25 cellular contexts compared by ENCODE assay signal in genomic region chr1:93528416-93528815, GRCh38.
A peak's percentile ranks its signal among the peaks of the same experiment; 100 is the strongest.
DNase-seq lines count a peak whose midpoint lies in the region; ATAC-seq and TF ChIP-seq lines count a peak whose summit lies in the region.
"Had no signal": no experiment of that assay in that cellular context is flagged by ENCODE, and none has a peak within 500 bp of the region (broad histone marks: within the 10 kb centered on the region; RNA-seq: fewer than 3 reads in every experiment).

No MANE protein-coding gene starts in this region.

- in situ Hi-C loops in GM13976 (cut with MboI; ENCODE audit: low sequenced_read_pairs, unreplicated experiment) = no loop called here

- TF ChIP-seq CTCF in left ventricle myocardium inferior (IDR thresholded peaks at IDR 0.05; ENCODE audit: borderline replicate concordance) (no peak), heart right ventricle (IDR thresholded peaks at IDR 0.05) (no peak), OCI-LY7 (conservative IDR thresholded peaks at IDR 0.05; ENCODE audit: low read length) (no peak), VCaP (conservative IDR thresholded peaks at IDR 0.05) (no peak), Peyer's patch (IDR thresholded peaks at IDR 0.05) (no peak), GM13976 (IDR thresholded peaks at IDR 0.05; ENCODE audit: borderline replicate concordance, control extremely low read depth, extremely low read depth, insufficient read depth, missing control alignments) (no peak)

- intact Hi-C loops in left ventricle myocardium inferior (cut with micrococcal nuclease) (no loop called here), heart right ventricle (cut with DNase I) (no loop called here), OCI-LY7 (cut with micrococcal nuclease; ENCODE audit: unreplicated experiment) (no loop called here)

- H3K4me2 ChIP-seq in OCI-LY7 (ENCODE audit: low read length) = no peak overlapping the region

- peak overlapping the region; percentile 60 for H2AFZ ChIP-seq in OCI-LY7 (ENCODE audit: low read length)

- H3K27me3 ChIP-seq in left ventricle myocardium inferior (ENCODE audit: low read depth) (no peaks in the 10 kb centered on the region), heart right ventricle (no peaks in the 10 kb centered on the region), Peyer's patch (no peaks in the 10 kb centered on the region)
- H3K27me3 ChIP-seq: upper lobe of left lung had no signal

- H3K4me1 ChIP-seq in left ventricle myocardium inferior (no peaks in the 10 kb centered on the region), heart right ventricle (peaks cover 0 to 7% (median 0%) of the 10 kb centered on the region in 9 donors), OCI-LY7 (ENCODE audit: insufficient read depth, low read length, poor library complexity, severe bottlenecking) (no peaks in the 10 kb centered on the region), Peyer's patch (no peaks in the 10 kb centered on the region)
- H3K4me1 ChIP-seq: upper lobe of left lung had no signal

- WGBS in heart right ventricle, 2 donors = 85 to 88% methylated on average over 1 of the region's 1 CpG

- H3K4me3 ChIP-seq in left ventricle myocardium inferior (no peak overlapping the region), heart right ventricle (no peak overlapping the region), OCI-LY7 (ENCODE audit: low read depth, low read length, poor library complexity, severe bottlenecking) (no peak overlapping the region), Peyer's patch (no peak overlapping the region)
- H3K4me3 ChIP-seq: coronary artery, skin epidermis, upper lobe of left lung had no signal

- no peaks in the 10 kb centered on the region for H3K9me2 ChIP-seq in OCI-LY7 (ENCODE audit: insufficient read depth, low read length)

- no peak for DNase-seq in left ventricle myocardium inferior
- no peak for DNase-seq in heart right ventricle
- DNase-seq in OCI-LY7 (ENCODE audit: low spot score) = peak; percentile 20
- no peak for DNase-seq in effector CD8-positive, alpha-beta T cell (lab: John Stamatoyannopoulos, UW)
- no peak for DNase-seq in Peyer's patch
- no peak for DNase-seq in GM13976 (ENCODE audit: low spot score)
- DNase-seq: activated CD4-positive, alpha-beta T cell treated with anti-CD3 and anti-CD28 coated beads, Interleukin-2, amount 50 U/mL, for 4 hours; activated CD8-positive, alpha-beta memory T cell treated with anti-CD3 and anti-CD28 coated beads, Interleukin-2, amount 10 ng/mL, durations not matched to agents 7 days and 5 days; activated naive CD4-positive, alpha-beta T cell treated with Interleukin-2 at 50 U/mL for 16 hours; activated T-cell treated with anti-CD3 and anti-CD28 coated beads, Interleukin-2, amount 50 U/mL, for 48 hours; effector memory CD8-positive, alpha-beta T cell; mesendoderm; NCI-H1436 treated with DMSO at 0.1 percent for 48 hours; NCI-H2107; NCI-H345; NCI-H69; SW 1271; T1000; upper lobe of left lung had no signal

- BruUV-seq in OCI-LY7 (replicated peaks; lab: Mats Ljungman, UMichigan) = no TSS peak

- no peaks in the 10 kb centered on the region for H4K20me1 ChIP-seq in OCI-LY7 (ENCODE audit: insufficient read depth, low read length)

- H3K36me3 ChIP-seq in left ventricle myocardium inferior (peaks cover 30% of the 10 kb centered on the region), heart right ventricle (peaks cover 0 to 47% (median 0%) of the 10 kb centered on the region in 9 donors), OCI-LY7 (ENCODE audit: insufficient read depth, low read length) (no peaks in the 10 kb centered on the region), Peyer's patch (no peaks in the 10 kb centered on the region)

- POLR2A ChIA-PET in OCI-LY7 (lab: Charles Lee) = no interaction called here

- no peak for TF ChIP-seq POLR2A in Peyer's patch (IDR thresholded peaks at IDR 0.05)

- no peak for ATAC-seq in heart right ventricle
- no peak for ATAC-seq in GM19395 (IDR thresholded peaks at IDR 0.05; ENCODE audit: unreplicated experiment)
- ATAC-seq: activated CD8-positive, alpha-beta memory T cell treated with anti-CD3 and anti-CD28 coated beads, Interleukin-2, amount 10 ng/mL, durations not matched to agents 7 days and 5 days; effector memory CD8-positive, alpha-beta T cell; left lobe of liver; stimulated activated memory B cell treated with anti-CD40 and anti-IgM and Interleukin-4, amounts not matched to agents 10 μg/mL and 1 μg/mL and 100 μg/mL, for 72 hours had no signal

- no peaks in the 10 kb centered on the region for H3K9me3 ChIP-seq in left ventricle myocardium inferior (replicated peaks)
- no peaks in the 10 kb centered on the region for H3K9me3 ChIP-seq in heart right ventricle
- no peaks in the 10 kb centered on the region for H3K9me3 ChIP-seq in OCI-LY7 (ENCODE audit: low read length)
- H3K9me3 ChIP-seq in Peyer's patch = no peaks in the 10 kb centered on the region
- H3K9me3 ChIP-seq: upper lobe of left lung had no signal

- H3K27ac ChIP-seq in left ventricle myocardium inferior (replicated peaks) = peak overlapping the region; percentile 41
- H3K27ac ChIP-seq in heart right ventricle = no peak overlapping the region
- H3K27ac ChIP-seq in OCI-LY7 (ENCODE audit: low read depth, low read length, poor library complexity, severe bottlenecking) = no peak overlapping the region
- peak overlapping the region; percentile 75; the same call in 1 of the 2 replicates for H3K27ac ChIP-seq in VCaP
- H3K27ac ChIP-seq in Peyer's patch = no peak overlapping the region
- H3K27ac ChIP-seq: coronary artery, skin epidermis, upper lobe of left lung had no signal

- no peaks in the 10 kb centered on the region for H3K79me2 ChIP-seq in OCI-LY7 (ENCODE audit: insufficient read depth, low read depth, low read length)

- CTCF ChIA-PET in OCI-LY7 (lab: Charles Lee; ENCODE audit: unreplicated experiment) = no interaction called here

Comparison
In these comparisons a context has a peak if more than half of its experiments do, and no peak if none do; other contexts are left out.
1. H3K27ac ChIP-seq: peak in left ventricle myocardium inferior (single experiment) and VCaP (single experiment); none in heart right ventricle (0 of 10), OCI-LY7 (single experiment) and Peyer's patch (0 of 4).